8 cellular contexts compared by ENCODE assay signal in genomic region chrX:30654386-30654785, GRCh38. TPM values are rescaled to one million over a fixed set of nuclear protein-coding genes. Genes with fewer than 3 reads are reported as not detected.
DNase-seq lines count a peak whose midpoint lies in the region; ATAC-seq and TF ChIP-seq lines count a peak whose summit lies in the region.
"Not testable (repeated sequence)": the region's sequence is repeated elsewhere in the genome, so short reads cannot be mapped to it uniquely, and the experiment has no call there.

No MANE protein-coding gene starts in this region.

- H3K4me3 Mint-ChIP-seq in T-cell = peak overlapping the region; percentile 72 to 88 (median 85)
- peak overlapping the region; percentile 94 for H3K4me3 Mint-ChIP-seq in activated T-helper 2 cell treated with anti-CD3 and anti-CD28 coated beads, Interferon-gamma antibody, Interleukin-2, Interleukin-4, amounts not matched to agents 10 μg/mL and 5 μg/mL and 100 μg/mL, durations not matched to agents 14 hours and 24 hours and 36 hours (ENCODE audit: low read depth)
- H3K4me3 Mint-ChIP-seq in stimulated activated naive CD8-positive, alpha-beta T cell treated with anti-CD3 and anti-CD28 coated beads, Interleukin-15, Interleukin-2, amounts not matched to agents 100 ng/mL and 50 ng/mL, for 24 hours = peak overlapping the region; percentile 89

- H3K27me3 Mint-ChIP-seq in T-cell; activated T-helper 2 cell treated with anti-CD3 and anti-CD28 coated beads, Interferon-gamma antibody, Interleukin-2, Interleukin-4, amounts not matched to agents 10 μg/mL and 5 μg/mL and 100 μg/mL, durations not matched to agents 14 hours and 24 hours and 36 hours (ENCODE audit: low read depth); stimulated activated naive CD8-positive, alpha-beta T cell treated with anti-CD3 and anti-CD28 coated beads, Interleukin-15, Interleukin-2, amounts not matched to agents 100 ng/mL and 50 ng/mL, for 24 hours: not testable (repeated sequence)

- TF ChIP-seq EP300 in neural cell (conservative IDR thresholded peaks at IDR 0.05; ENCODE audit: poor library complexity, severe bottlenecking) = not testable (repeated sequence)

- not testable (repeated sequence) for H3K9me3 Mint-ChIP-seq in T-cell; activated T-helper 2 cell treated with anti-CD3 and anti-CD28 coated beads, Interferon-gamma antibody, Interleukin-2, Interleukin-4, amounts not matched to agents 10 μg/mL and 5 μg/mL and 100 μg/mL, durations not matched to agents 14 hours and 24 hours and 36 hours; stimulated activated naive CD8-positive, alpha-beta T cell treated with anti-CD3 and anti-CD28 coated beads, Interleukin-15, Interleukin-2, amounts not matched to agents 100 ng/mL and 50 ng/mL, for 24 hours

- TF ChIP-seq CTCF in HL-60 (IDR thresholded peaks at IDR 0.05; ENCODE audit: insufficient read depth, low read length); dorsolateral prefrontal cortex (IDR thresholded peaks at IDR 0.05 in 54 of 56, conservative IDR thresholded peaks at IDR 0.05 in 2 of 56; ENCODE audit: low read depth in 1 of 56, partially characterized antibody in 56 of 56); neural cell (IDR thresholded peaks at IDR 0.05; ENCODE audit: poor library complexity, severe bottlenecking): not testable (repeated sequence)

- not testable (repeated sequence) for H4K20me1 ChIP-seq in BLaER1 treated with 17β-estradiol and CSF1 and Interleukin-3, amounts not matched to agents 10 nM and 100 nM; neural cell (ENCODE audit: insufficient read depth)

- H3K36me3 ChIP-seq in BLaER1 treated with 17β-estradiol and CSF1 and Interleukin-3, amounts not matched to agents 10 nM and 100 nM = peaks cover 0 to 29% (median 0%) of the 10 kb centered on the region in 11 experiments; a peak in 4 of 22 replicates
- not testable (repeated sequence) for H3K36me3 ChIP-seq in iPS-20b (ENCODE audit: insufficient read depth, low read depth, low read length); neural cell (ENCODE audit: insufficient read depth, low read length)

- intact Hi-C loops in activated T-helper 2 cell treated with anti-CD3 and anti-CD28 coated beads, Interferon-gamma antibody, Interleukin-2, Interleukin-4, amounts not matched to agents 10 μg/mL and 5 μg/mL and 100 μg/mL, durations not matched to agents 14 hours and 24 hours and 36 hours (cut with micrococcal nuclease) = loop anchor here (5.0 kb wide), 1 partner anchor 443 kb away; no protein-coding TSS in a partner anchor
- intact Hi-C loops in dorsolateral prefrontal cortex (cut with DNase I) = not testable (repeated sequence)

- not testable (repeated sequence) for H3K36me3 Mint-ChIP-seq in T-cell
- peaks cover 31% of the 10 kb centered on the region for H3K36me3 Mint-ChIP-seq in activated T-helper 2 cell treated with anti-CD3 and anti-CD28 coated beads, Interferon-gamma antibody, Interleukin-2, Interleukin-4, amounts not matched to agents 10 μg/mL and 5 μg/mL and 100 μg/mL, durations not matched to agents 14 hours and 24 hours and 36 hours (ENCODE audit: low read depth)
- H3K36me3 Mint-ChIP-seq in stimulated activated naive CD8-positive, alpha-beta T cell treated with anti-CD3 and anti-CD28 coated beads, Interleukin-15, Interleukin-2, amounts not matched to agents 100 ng/mL and 50 ng/mL, for 24 hours (ENCODE audit: low read depth) = peaks cover 31% of the 10 kb centered on the region

- not testable (repeated sequence) for DNase-seq in HL-60 (ENCODE audit: low read depth in 1 of 2, low spot score in 1 of 2); T-cell; activated T-helper 2 cell treated with anti-CD3 and anti-CD28 coated beads, Interferon-gamma antibody, Interleukin-2, Interleukin-4, amounts not matched to agents 10 μg/mL and 5 μg/mL and 100 μg/mL, durations not matched to agents 14 hours and 24 hours and 36 hours (ENCODE audit: low spot score); dorsolateral prefrontal cortex

- not testable (repeated sequence) for ATAC-seq in T-cell (replicated peaks in 1 of 4)

- CTCF ChIA-PET in T-cell (lab: Charles Lee) = not testable (repeated sequence)

- peaks cover 7 to 73% (median 21%) of the 10 kb centered on the region in 10 experiments; a peak in 16 of 20 replicates for H3K4me1 ChIP-seq in BLaER1 treated with 17β-estradiol and CSF1 and Interleukin-3, amounts not matched to agents 10 nM and 100 nM
- not testable (repeated sequence) for H3K4me1 ChIP-seq in iPS-20b (ENCODE audit: insufficient read depth, low read length)

- peak overlapping the region; percentile 51 to 87 (median 77) for H3K4me2 ChIP-seq in BLaER1 treated with 17β-estradiol and CSF1 and Interleukin-3, amounts not matched to agents 10 nM and 100 nM
- not testable (repeated sequence) for H3K4me2 ChIP-seq in neural cell (ENCODE audit: low read length)

- H3K4me1 Mint-ChIP-seq in T-cell = peaks cover 4 to 48% (median 38%) of the 10 kb centered on the region in 3 donors
- H3K4me1 Mint-ChIP-seq in activated T-helper 2 cell treated with anti-CD3 and anti-CD28 coated beads, Interferon-gamma antibody, Interleukin-2, Interleukin-4, amounts not matched to agents 10 μg/mL and 5 μg/mL and 100 μg/mL, durations not matched to agents 14 hours and 24 hours and 36 hours (ENCODE audit: low read depth) = peaks cover 51% of the 10 kb centered on the region
- H3K4me1 Mint-ChIP-seq in stimulated activated naive CD8-positive, alpha-beta T cell treated with anti-CD3 and anti-CD28 coated beads, Interleukin-15, Interleukin-2, amounts not matched to agents 100 ng/mL and 50 ng/mL, for 24 hours (ENCODE audit: low read depth) = peaks cover 67% of the 10 kb centered on the region

- not testable (repeated sequence) for H2AFZ ChIP-seq in neural cell (ENCODE audit: low read depth, low read length)

- H3K27me3 ChIP-seq in BLaER1 treated with 17β-estradiol and CSF1 and Interleukin-3, amounts not matched to agents 10 nM and 100 nM; HL-60 (ENCODE audit: insufficient read depth, poor library complexity, severe bottlenecking); iPS-20b (ENCODE audit: insufficient read depth, low read length); neural cell (ENCODE audit: insufficient read depth, low read depth, low read length): not testable (repeated sequence)
- H3K27me3 ChIP-seq in dorsolateral prefrontal cortex = peaks cover 0 to 20% (median 0%) of the 10 kb centered on the region in 45 donors

- H3K9me3 ChIP-seq in BLaER1 treated with 17β-estradiol and CSF1 and Interleukin-3, amounts not matched to agents 10 nM and 100 nM (replicated peaks in 1 of 11) = peaks cover 0 to 13% (median 0%) of the 10 kb centered on the region in 11 experiments; a peak in 6 of 22 replicates
- H3K9me3 ChIP-seq in iPS-20b (ENCODE audit: insufficient read depth, low read depth, low read length); neural cell (ENCODE audit: low read length): not testable (repeated sequence)

- not testable (repeated sequence) for H3K9me2 ChIP-seq in neural cell (ENCODE audit: insufficient read depth, low read length)

- peak overlapping the region; percentile 81 to 99 (median 86) for H3K9ac ChIP-seq in BLaER1 treated with 17β-estradiol and CSF1 and Interleukin-3, amounts not matched to agents 10 nM and 100 nM
- H3K9ac ChIP-seq in iPS-20b (ENCODE audit: low read depth, low read length) = not testable (repeated sequence)
- peak overlapping the region; percentile 59 for H3K9ac ChIP-seq in neural cell (ENCODE audit: low read length)

- not testable (repeated sequence) for TF ChIP-seq RAD21 in neural cell (conservative IDR thresholded peaks at IDR 0.05)

- peak overlapping the region; percentile 64 to 84 (median 74); a peak in 19 of 20 replicates for H3K4me3 ChIP-seq in BLaER1 treated with 17β-estradiol and CSF1 and Interleukin-3, amounts not matched to agents 10 nM and 100 nM
- H3K4me3 ChIP-seq in HL-60 (replicated peaks; ENCODE audit: insufficient read depth, low read length) (peak overlapping the region; percentile 78), dorsolateral prefrontal cortex (peak overlapping the region in 56 of 59 donors; percentile 29 to 80 (median 67)), iPS-20b (ENCODE audit: low read length) (peak overlapping the region; percentile 77), neural cell (ENCODE audit: low read length) (peak overlapping the region; percentile 76)

- peak overlapping the region in 9 of 11 experiments; percentile 76 to 98 (median 91); a peak in 16 of 22 replicates for H3K27ac ChIP-seq in BLaER1 treated with 17β-estradiol and CSF1 and Interleukin-3, amounts not matched to agents 10 nM and 100 nM
- H3K27ac ChIP-seq in HL-60 (replicated peaks) (peak overlapping the region; percentile 96; the same call in 1 of the 2 replicates), dorsolateral prefrontal cortex (peak overlapping the region in 2 of 59 donors; percentile 43 to 75)
- not testable (repeated sequence) for H3K27ac ChIP-seq in iPS-20b (ENCODE audit: low read length); neural cell (ENCODE audit: low read length)

- not testable (repeated sequence) for H3K27ac Mint-ChIP-seq in T-cell
- peak overlapping the region; percentile 92 for H3K27ac Mint-ChIP-seq in activated T-helper 2 cell treated with anti-CD3 and anti-CD28 coated beads, Interferon-gamma antibody, Interleukin-2, Interleukin-4, amounts not matched to agents 10 μg/mL and 5 μg/mL and 100 μg/mL, durations not matched to agents 14 hours and 24 hours and 36 hours
- peak overlapping the region; percentile 83 for H3K27ac Mint-ChIP-seq in stimulated activated naive CD8-positive, alpha-beta T cell treated with anti-CD3 and anti-CD28 coated beads, Interleukin-15, Interleukin-2, amounts not matched to agents 100 ng/mL and 50 ng/mL, for 24 hours

- H3F3A ChIP-seq in neural cell (ENCODE audit: insufficient read depth, low read length, poor library complexity, severe bottlenecking) = not testable (repeated sequence)

- not testable (repeated sequence) for H3K79me2 ChIP-seq in neural cell (replicated peaks; ENCODE audit: insufficient read depth, low read length)

- POLR2A ChIA-PET in T-cell (lab: Charles Lee) = interaction anchor here in 1 of 2 donors (0.6 kb wide), 1 partner anchor 10 kb away, joined by 6 read pairs; no protein-coding TSS in a partner anchor

RNA-seq across cellular contexts. Expression of gene GK, which starts 1.2 kb away (rescaled TPM):
- total RNA-seq in T-cell (1 to 10 TPM; 3.1 to 6.8 (median 5.3) TPM), dorsolateral prefrontal cortex (10 to 100 TPM in 116 of 120 experiments, 1 to 10 TPM in 4; 8.2 to 30.1 (median 15.9) TPM)
- 103 and 105 TPM in 2 replicates for total RNA-seq in activated T-helper 2 cell treated with anti-CD3 and anti-CD28 coated beads, Interferon-gamma antibody, Interleukin-2, Interleukin-4, amounts not matched to agents 10 μg/mL and 5 μg/mL and 100 μg/mL, durations not matched to agents 14 hours and 24 hours and 36 hours
- 4.8 and 6.3 TPM in 2 replicates for polyA plus RNA-seq in neural cell
- 7.1 and 10.2 TPM in 2 replicates for polyA minus RNA-seq in neural cell
